20 cellular contexts compared by ENCODE assay signal in the genomic region with DNA sequence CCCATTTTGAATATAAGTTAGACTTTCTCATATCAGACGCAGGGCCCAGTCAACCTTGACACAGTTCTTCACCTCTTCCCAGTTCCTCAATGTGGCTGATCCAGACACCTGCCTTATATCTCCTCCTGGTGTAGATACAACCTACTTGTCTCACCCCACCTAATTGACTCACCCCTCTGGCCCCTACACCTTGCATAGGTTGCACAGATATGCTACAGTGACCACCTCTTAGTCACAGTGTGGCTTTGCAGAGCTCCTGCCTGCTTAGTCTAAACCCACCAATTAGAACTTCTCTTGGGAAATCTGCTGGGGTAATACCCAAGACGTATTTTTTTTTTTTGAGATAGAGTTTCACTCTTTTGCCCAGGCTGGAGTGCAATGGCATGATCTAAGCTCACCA. TPM values are rescaled to one million over a fixed set of nuclear protein-coding genes. Genes with fewer than 3 reads are reported as not detected.
DNase-seq lines count a peak whose midpoint lies in the region; FAIRE-seq and TF ChIP-seq lines count a peak whose summit lies in the region.
"Had no signal": no experiment of that assay in that cellular context is flagged by ENCODE, and none has a peak within 500 bp of the region (broad histone marks: within the 10 kb centered on the region; RNA-seq: fewer than 3 reads in every experiment).

No MANE protein-coding gene starts in this region.

- H2AFZ ChIP-seq in trophoblast cell (ENCODE audit: insufficient read depth, low read length, poor library complexity): no peak overlapping the region

- H4K12ac ChIP-seq in trophoblast cell (ENCODE audit: low read depth, low read length): no peak overlapping the region

- H3K36me3 ChIP-seq in trophoblast cell (ENCODE audit: control insufficient read depth in 1 of 2, insufficient read depth in 2 of 2, low read length in 2 of 2) (no peaks in the 10 kb centered on the region), A673 (ENCODE audit: insufficient read depth, low read length, poor library complexity, severe bottlenecking) (no peaks in the 10 kb centered on the region)
- H3K36me3 ChIP-seq: HAP-1, SJCRH30 had no signal

- H3K4me1 ChIP-seq in trophoblast cell (ENCODE audit: control insufficient read depth in 1 of 2, insufficient read depth in 2 of 2, low read length in 2 of 2) (no peaks in the 10 kb centered on the region), A673 (ENCODE audit: insufficient read depth, low read length, poor library complexity, severe bottlenecking) (no peaks in the 10 kb centered on the region)
- H3K4me1 ChIP-seq: A549, HAP-1, SJCRH30 had no signal

- H3K4ac ChIP-seq in trophoblast cell (ENCODE audit: low read depth, low read length): no peak overlapping the region

- no peaks in the 10 kb centered on the region for H3K79me1 ChIP-seq in trophoblast cell (ENCODE audit: low read length)

- no peak overlapping the region for H2BK12ac ChIP-seq in trophoblast cell (ENCODE audit: low read length)

- no peak for TF ChIP-seq POLR2A in GM12891 (IDR thresholded peaks at IDR 0.05; ENCODE audit: low read depth, low read length)

- H3K4me3 ChIP-seq in trophoblast cell (ENCODE audit: low read depth, low read length): no peak overlapping the region
- H3K4me3 ChIP-seq in A673 (ENCODE audit: low read depth, low read length, poor library complexity, severe bottlenecking): no peak overlapping the region
- H3K4me3 ChIP-seq: A549, HAP-1, SJCRH30 had no signal

- TF ChIP-seq CTCF in RWPE1 (conservative IDR thresholded peaks at IDR 0.05; ENCODE audit: low read depth) (no peak), A673 (conservative IDR thresholded peaks at IDR 0.05; ENCODE audit: low read depth, low read length) (no peak)

- H3K9ac ChIP-seq in trophoblast cell (ENCODE audit: low read length): no peak overlapping the region

- H2AK5ac ChIP-seq in trophoblast cell (ENCODE audit: low read length): no peak overlapping the region

- intact Hi-C loops in A673 (cut with micrococcal nuclease; ENCODE audit: unreplicated experiment): no loop called here

- no peak overlapping the region for H3K4me2 ChIP-seq in trophoblast cell (ENCODE audit: low read length)
- H3K4me2 ChIP-seq: A549 had no signal

- no peak overlapping the region for H2BK120ac ChIP-seq in trophoblast cell (ENCODE audit: insufficient read depth, low read length, poor library complexity)

- CTCF ChIA-PET in RWPE1 (lab: Yijun Ruan, JAX): no interaction called here
- CTCF ChIA-PET in A673 (lab: Charles Lee): no interaction called here

- H3K27ac ChIP-seq in RWPE1 (no peak overlapping the region), epithelial cell of prostate (peak overlapping the region; percentile 90), trophoblast cell (ENCODE audit: low read depth, low read length) (no peak overlapping the region), A673 (ENCODE audit: low read depth, low read length, poor library complexity, severe bottlenecking) (no peak overlapping the region)
- H3K27ac ChIP-seq: A549, SJCRH30 had no signal

- no peak overlapping the region for H4K8ac ChIP-seq in trophoblast cell (ENCODE audit: low read depth, low read length)

- no CpG with 5 or more reads among the region's 2 CpGs for WGBS in trophoblast cell (ENCODE audit: extremely low coverage, insufficient coverage, insufficient read length)

- H4K91ac ChIP-seq in trophoblast cell (ENCODE audit: low read depth, low read length): no peak overlapping the region

- H3K79me2 ChIP-seq in trophoblast cell (ENCODE audit: control insufficient read depth, insufficient read depth, low read length, poor library complexity): no peaks in the 10 kb centered on the region

- H3K18ac ChIP-seq in trophoblast cell (ENCODE audit: low read length): no peak overlapping the region

- POLR2A ChIA-PET in RWPE1 (lab: Yijun Ruan, JAX; ENCODE audit: low non-redundant PET) (no interaction called here), A673 (lab: Charles Lee; ENCODE audit: low non-redundant PET) (no interaction called here)

- H3K23ac ChIP-seq in trophoblast cell (ENCODE audit: low read length): no peak overlapping the region

- H3K9me3 ChIP-seq in trophoblast cell (ENCODE audit: insufficient read depth, low read depth, low read length) (no peaks in the 10 kb centered on the region), A673 (ENCODE audit: low read depth, low read length, poor library complexity, severe bottlenecking) (no peaks in the 10 kb centered on the region)
- H3K9me3 ChIP-seq: A549, HAP-1, SJCRH30 had no signal

- no TSS peak for BruUV-seq in A673 (replicated peaks; lab: Mats Ljungman, UMichigan)

- no peak for DNase-seq in GM12891 (ENCODE audit: insufficient read length, low spot score)
- peak; percentile 42 for DNase-seq in RWPE1 (ENCODE audit: low spot score)
- DNase-seq in epithelial cell of prostate (ENCODE audit: low read depth, low spot score): peak; percentile 89
- DNase-seq in trophoblast cell: peak; percentile 7 to 24
- DNase-seq in A673 (ENCODE audit: low spot score): no peak
- DNase-seq in NCI-H524 treated with DMSO at 0.1 percent for 48 hours (lab: John Stamatoyannopoulos, UW): no peak
- DNase-seq in NCI-H1092 treated with DMSO at 0.1 percent for 48 hours (lab: John Stamatoyannopoulos, UW): no peak
- no peak for DNase-seq in cerebellar nuclear complex (lab: John Stamatoyannopoulos, UW)
- DNase-seq: COR-L47, NCI-H1105, NCI-H187, NCI-H446 treated with DMSO at 0.1 percent for 48 hours, NCI-H82, SJCRH30 had no signal

- no peak overlapping the region for H2BK5ac ChIP-seq in trophoblast cell (ENCODE audit: low read depth, low read length, poor library complexity)

- H3K27me3 ChIP-seq in trophoblast cell (ENCODE audit: insufficient read depth, low read length) (no peaks in the 10 kb centered on the region), A673 (replicated peaks; ENCODE audit: insufficient read depth, low read depth, low read length, poor library complexity) (no peaks in the 10 kb centered on the region)
- H3K27me3 ChIP-seq: SJCRH30 had no signal

- no peak overlapping the region for H3K14ac ChIP-seq in trophoblast cell (ENCODE audit: low read length)

- no peak for FAIRE-seq in GM12891 (lab: Jason Lieb, UNC)
- FAIRE-seq: A549, GM18507 had no signal

TF ChIP-seq in GM12891, 5 proteins besides CTCF, POLR2A, EP300 and RAD21:
- TF ChIP-seq POLR2AphosphoS5 (IDR thresholded peaks at IDR 0.05; ENCODE audit: low read depth, low read length) (no peak), SPI1 (IDR thresholded peaks at IDR 0.05; ENCODE audit: low read depth, low read length) (peak; percentile 68), TAF1 (IDR thresholded peaks at IDR 0.05; ENCODE audit: low read depth, low read length) (no peak)

RNA-seq across cellular contexts. Expression of gene CHP2, which starts 16.8 kb away (rescaled TPM):
- not detected for polyA plus RNA-seq in GM12891 (2012; ENCODE audit: low read depth, missing spikeins)
- not detected in 2 replicates for polyA plus RNA-seq in trophoblast cell (2013)
- 0.99 and 1.0 TPM in 2 replicates for total RNA-seq in A673 (2021)
- total RNA-seq: HT1080, SJCRH30 had no signal
- polyA plus RNA-seq: A549, CD14-positive monocyte, IgD-negative memory B cell had no signal

RNA-seq across cellular contexts. Expression of gene ERN2, which starts 58.6 kb away (rescaled TPM):
- polyA plus RNA-seq in GM12891 (2012; ENCODE audit: low read depth, missing spikeins): 0.05 TPM
- 0.08 TPM in 1 of 2 replicates, not detected in the other for polyA plus RNA-seq in trophoblast cell (2013)
- total RNA-seq in A673 (2021): not detected in 2 replicates
- total RNA-seq: HT1080, SJCRH30 had no signal
- polyA plus RNA-seq: A549, CD14-positive monocyte, IgD-negative memory B cell had no signal

Comparison
In these comparisons a context has a peak if more than half of its experiments do, and no peak if none do; other contexts are left out.
1. DNase-seq: peak in RWPE1 (single experiment), epithelial cell of prostate (single experiment) and trophoblast cell (2 of 2); none in GM12891 (single experiment), A673 (single experiment), NCI-H524 treated with DMSO at 0.1 percent for 48 hours (single experiment), NCI-H1092 treated with DMSO at 0.1 percent for 48 hours (single experiment) and cerebellar nuclear complex (0 of 2).